ENCODE assay signal across 1 cellular context in the genomic region with DNA sequence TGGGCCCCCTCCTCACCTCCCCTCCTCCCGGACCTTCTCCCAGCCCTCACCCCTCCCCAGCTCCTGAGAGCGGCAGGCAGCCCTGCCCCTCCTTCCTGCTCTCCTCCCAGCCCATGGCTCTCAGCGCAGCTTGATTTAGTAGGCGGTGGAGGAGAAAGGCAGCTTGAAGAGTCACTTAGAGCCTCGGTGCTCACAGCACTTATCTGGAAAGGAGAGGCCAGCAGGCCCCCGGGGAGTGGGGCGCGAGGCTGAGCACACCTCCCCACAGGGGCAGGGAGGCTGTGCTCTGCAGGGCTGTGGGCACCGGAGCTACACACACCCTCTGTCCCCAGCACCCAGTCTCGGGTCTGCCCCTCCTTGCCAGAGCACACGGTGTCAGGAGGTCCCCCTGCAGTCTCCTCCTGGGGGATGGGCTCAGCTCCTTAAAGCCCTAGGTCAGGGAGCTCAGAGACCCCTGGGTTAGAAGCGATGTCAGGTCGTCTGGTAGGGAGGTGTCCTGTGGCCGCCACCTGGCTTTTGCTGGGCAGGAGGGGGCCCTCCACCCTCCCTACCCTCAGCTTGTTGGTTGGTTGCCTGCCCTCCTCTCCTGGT.
TF ChIP-seq lines count a peak whose summit lies in the region.

No MANE protein-coding gene starts in this region.

TF ChIP-seq in K562, 482 proteins besides CTCF, POLR2A, EP300 and RAD21 (continued from another document and continues in another):
- TF ChIP-seq, protein P1, sequence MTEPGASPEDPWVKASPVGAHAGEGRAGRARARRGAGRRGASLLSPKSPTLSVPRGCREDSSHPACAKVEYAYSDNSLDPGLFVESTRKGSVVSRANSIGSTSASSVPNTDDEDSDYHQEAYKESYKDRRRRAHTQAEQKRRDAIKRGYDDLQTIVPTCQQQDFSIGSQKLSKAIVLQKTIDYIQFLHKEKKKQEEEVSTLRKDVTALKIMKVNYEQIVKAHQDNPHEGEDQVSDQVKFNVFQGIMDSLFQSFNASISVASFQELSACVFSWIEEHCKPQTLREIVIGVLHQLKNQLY (CRISPR knock-in tag; conservative IDR thresholded peaks at IDR 0.05) = 0 out of 4 replicates have a peak, but pooled peaks of 1 of the 2 experiments have one; percentile 50
- no peak for TF ChIP-seq PTBP1 (IDR thresholded peaks at IDR 0.05; ENCODE audit: low read depth, low read length)
- no peak for TF ChIP-seq ZNF41 (CRISPR knock-in tag; conservative IDR thresholded peaks at IDR 0.05)
- 0 out of 4 replicates have a peak, but pooled peaks of 1 of the 2 experiments have one; percentile 8 for TF ChIP-seq TRIM24 (IDR thresholded peaks at IDR 0.05)
- TF ChIP-seq PTRF (tag; IDR thresholded peaks at IDR 0.05) = no peak
- peak; percentile 72 for TF ChIP-seq ARHGAP35 (IDR thresholded peaks at IDR 0.05; ENCODE audit: partially characterized antibody)
- TF ChIP-seq ATF1 (CRISPR knock-in tag; IDR thresholded peaks at IDR 0.05) = no peak
- peak; percentile 14; the same call in 1 of the 2 replicates for TF ChIP-seq ATF1 (tag; IDR thresholded peaks at IDR 0.05)
- no peak for TF ChIP-seq CEBPB (tag; IDR thresholded peaks at IDR 0.05)
- TF ChIP-seq NR2C1 (IDR thresholded peaks at IDR 0.05) = no peak
- TF ChIP-seq NR2C1 (tag; IDR thresholded peaks at IDR 0.05) = no peak
- no peak for TF ChIP-seq ZZZ3 (IDR thresholded peaks at IDR 0.05)
- 0 out of 2 replicates have a peak, but pooled peaks have one; percentile 26 for TF ChIP-seq RNF2 (IDR thresholded peaks at IDR 0.05)
- TF ChIP-seq ZNF347 (CRISPR knock-in tag; IDR thresholded peaks at IDR 0.05; ENCODE audit: low read depth) = no peak
- TF ChIP-seq, protein P2, sequence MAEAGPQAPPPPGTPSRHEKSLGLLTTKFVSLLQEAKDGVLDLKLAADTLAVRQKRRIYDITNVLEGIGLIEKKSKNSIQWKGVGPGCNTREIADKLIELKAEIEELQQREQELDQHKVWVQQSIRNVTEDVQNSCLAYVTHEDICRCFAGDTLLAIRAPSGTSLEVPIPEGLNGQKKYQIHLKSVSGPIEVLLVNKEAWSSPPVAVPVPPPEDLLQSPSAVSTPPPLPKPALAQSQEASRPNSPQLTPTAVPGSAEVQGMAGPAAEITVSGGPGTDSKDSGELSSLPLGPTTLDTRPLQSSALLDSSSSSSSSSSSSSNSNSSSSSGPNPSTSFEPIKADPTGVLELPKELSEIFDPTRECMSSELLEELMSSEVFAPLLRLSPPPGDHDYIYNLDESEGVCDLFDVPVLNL (CRISPR knock-in tag; IDR thresholded peaks at IDR 0.05; ENCODE audit: low read depth) = peak; percentile 48; the same call in 1 of the 2 replicates
- TF ChIP-seq MAFK (IDR thresholded peaks at IDR 0.05; ENCODE audit: low read length) = no peak
- no peak for TF ChIP-seq ELF4 (CRISPR knock-in tag; IDR thresholded peaks at IDR 0.05)
- TF ChIP-seq ATF7 (IDR thresholded peaks at IDR 0.05) = peak; percentile 2; the same call in 1 of the 2 replicates
- no peak for TF ChIP-seq ZNF57 (CRISPR knock-in tag; IDR thresholded peaks at IDR 0.05)
- TF ChIP-seq JUND (IDR thresholded peaks at IDR 0.05; ENCODE audit: borderline replicate concordance, low read depth, low read length) = peak; percentile 30; the same call in 1 of the 2 replicates
- no peak; the same call in 2 of the 3 replicates for TF ChIP-seq JUND (tag; IDR thresholded peaks at IDR 0.05; ENCODE audit: borderline replicate concordance, low read depth, low read length)
- TF ChIP-seq, protein P3, sequence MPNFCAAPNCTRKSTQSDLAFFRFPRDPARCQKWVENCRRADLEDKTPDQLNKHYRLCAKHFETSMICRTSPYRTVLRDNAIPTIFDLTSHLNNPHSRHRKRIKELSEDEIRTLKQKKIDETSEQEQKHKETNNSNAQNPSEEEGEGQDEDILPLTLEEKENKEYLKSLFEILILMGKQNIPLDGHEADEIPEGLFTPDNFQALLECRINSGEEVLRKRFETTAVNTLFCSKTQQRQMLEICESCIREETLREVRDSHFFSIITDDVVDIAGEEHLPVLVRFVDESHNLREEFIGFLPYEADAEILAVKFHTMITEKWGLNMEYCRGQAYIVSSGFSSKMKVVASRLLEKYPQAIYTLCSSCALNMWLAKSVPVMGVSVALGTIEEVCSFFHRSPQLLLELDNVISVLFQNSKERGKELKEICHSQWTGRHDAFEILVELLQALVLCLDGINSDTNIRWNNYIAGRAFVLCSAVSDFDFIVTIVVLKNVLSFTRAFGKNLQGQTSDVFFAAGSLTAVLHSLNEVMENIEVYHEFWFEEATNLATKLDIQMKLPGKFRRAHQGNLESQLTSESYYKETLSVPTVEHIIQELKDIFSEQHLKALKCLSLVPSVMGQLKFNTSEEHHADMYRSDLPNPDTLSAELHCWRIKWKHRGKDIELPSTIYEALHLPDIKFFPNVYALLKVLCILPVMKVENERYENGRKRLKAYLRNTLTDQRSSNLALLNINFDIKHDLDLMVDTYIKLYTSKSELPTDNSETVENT (CRISPR knock-in tag; IDR thresholded peaks at IDR 0.05) = 0 out of 2 replicates have a peak, but pooled peaks have one; percentile 35
- peak; percentile 83 for TF ChIP-seq DPF2 (IDR thresholded peaks at IDR 0.05)
- no peak for TF ChIP-seq POLR2H (tag; IDR thresholded peaks at IDR 0.05; ENCODE audit: low read depth)
- TF ChIP-seq ZFP36 (IDR thresholded peaks at IDR 0.05; ENCODE audit: low read depth, low read length, partially characterized antibody) = peak; percentile 26
- TF ChIP-seq ZNF165 (CRISPR knock-in tag; IDR thresholded peaks at IDR 0.05; ENCODE audit: borderline replicate concordance) = no peak
- no peak for TF ChIP-seq HLTF (IDR thresholded peaks at IDR 0.05)
- TF ChIP-seq KLF13 (tag; IDR thresholded peaks at IDR 0.05; ENCODE audit: borderline replicate concordance, low read depth) = peak; percentile 21; the same call in 1 of the 2 replicates
- no peak for TF ChIP-seq MECOM (CRISPR knock-in tag; IDR thresholded peaks at IDR 0.05)
- TF ChIP-seq SP2 (IDR thresholded peaks at IDR 0.05; ENCODE audit: extremely low read depth, low read depth, low read length, poor library complexity, severe bottlenecking) = no peak
- TF ChIP-seq NFE2 (IDR thresholded peaks at IDR 0.05; ENCODE audit: low read depth) = no peak
- TF ChIP-seq TFAM (CRISPR knock-in tag; conservative IDR thresholded peaks at IDR 0.05) = no peak
- TF ChIP-seq, protein P4, sequence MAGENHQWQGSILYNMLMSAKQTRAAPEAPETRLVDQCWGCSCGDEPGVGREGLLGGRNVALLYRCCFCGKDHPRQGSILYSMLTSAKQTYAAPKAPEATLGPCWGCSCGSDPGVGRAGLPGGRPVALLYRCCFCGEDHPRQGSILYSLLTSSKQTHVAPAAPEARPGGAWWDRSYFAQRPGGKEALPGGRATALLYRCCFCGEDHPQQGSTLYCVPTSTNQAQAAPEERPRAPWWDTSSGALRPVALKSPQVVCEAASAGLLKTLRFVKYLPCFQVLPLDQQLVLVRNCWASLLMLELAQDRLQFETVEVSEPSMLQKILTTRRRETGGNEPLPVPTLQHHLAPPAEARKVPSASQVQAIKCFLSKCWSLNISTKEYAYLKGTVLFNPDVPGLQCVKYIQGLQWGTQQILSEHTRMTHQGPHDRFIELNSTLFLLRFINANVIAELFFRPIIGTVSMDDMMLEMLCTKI (IDR thresholded peaks at IDR 0.05; ENCODE audit: partially characterized antibody) = no peak
- TF ChIP-seq, protein P5, sequence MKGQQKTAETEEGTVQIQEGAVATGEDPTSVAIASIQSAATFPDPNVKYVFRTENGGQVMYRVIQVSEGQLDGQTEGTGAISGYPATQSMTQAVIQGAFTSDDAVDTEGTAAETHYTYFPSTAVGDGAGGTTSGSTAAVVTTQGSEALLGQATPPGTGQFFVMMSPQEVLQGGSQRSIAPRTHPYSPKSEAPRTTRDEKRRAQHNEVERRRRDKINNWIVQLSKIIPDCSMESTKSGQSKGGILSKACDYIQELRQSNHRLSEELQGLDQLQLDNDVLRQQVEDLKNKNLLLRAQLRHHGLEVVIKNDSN (CRISPR knock-in tag; IDR thresholded peaks at IDR 0.05) = 0 out of 2 replicates have a peak, but pooled peaks have one; percentile 20
- TF ChIP-seq ZNF584 (CRISPR knock-in tag; IDR thresholded peaks at IDR 0.05; ENCODE audit: low read depth) = no peak
- TF ChIP-seq SMARCC2 (IDR thresholded peaks at IDR 0.05; ENCODE audit: low read depth) = no peak
- no peak for TF ChIP-seq STAT5A (IDR thresholded peaks at IDR 0.05; ENCODE audit: borderline replicate concordance, low read length)
- TF ChIP-seq, protein P6, sequence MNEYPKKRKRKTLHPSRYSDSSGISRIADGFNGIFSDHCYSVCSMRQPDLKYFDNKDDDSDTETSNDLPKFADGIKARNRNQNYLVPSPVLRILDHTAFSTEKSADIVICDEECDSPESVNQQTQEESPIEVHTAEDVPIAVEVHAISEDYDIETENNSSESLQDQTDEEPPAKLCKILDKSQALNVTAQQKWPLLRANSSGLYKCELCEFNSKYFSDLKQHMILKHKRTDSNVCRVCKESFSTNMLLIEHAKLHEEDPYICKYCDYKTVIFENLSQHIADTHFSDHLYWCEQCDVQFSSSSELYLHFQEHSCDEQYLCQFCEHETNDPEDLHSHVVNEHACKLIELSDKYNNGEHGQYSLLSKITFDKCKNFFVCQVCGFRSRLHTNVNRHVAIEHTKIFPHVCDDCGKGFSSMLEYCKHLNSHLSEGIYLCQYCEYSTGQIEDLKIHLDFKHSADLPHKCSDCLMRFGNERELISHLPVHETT (CRISPR knock-in tag; conservative IDR thresholded peaks at IDR 0.05 in 1 of 2, IDR thresholded peaks at IDR 0.05 in 1 of 2) = no peak
- TF ChIP-seq ZNF444 (CRISPR knock-in tag; IDR thresholded peaks at IDR 0.05) = no peak
- TF ChIP-seq, protein P7, sequence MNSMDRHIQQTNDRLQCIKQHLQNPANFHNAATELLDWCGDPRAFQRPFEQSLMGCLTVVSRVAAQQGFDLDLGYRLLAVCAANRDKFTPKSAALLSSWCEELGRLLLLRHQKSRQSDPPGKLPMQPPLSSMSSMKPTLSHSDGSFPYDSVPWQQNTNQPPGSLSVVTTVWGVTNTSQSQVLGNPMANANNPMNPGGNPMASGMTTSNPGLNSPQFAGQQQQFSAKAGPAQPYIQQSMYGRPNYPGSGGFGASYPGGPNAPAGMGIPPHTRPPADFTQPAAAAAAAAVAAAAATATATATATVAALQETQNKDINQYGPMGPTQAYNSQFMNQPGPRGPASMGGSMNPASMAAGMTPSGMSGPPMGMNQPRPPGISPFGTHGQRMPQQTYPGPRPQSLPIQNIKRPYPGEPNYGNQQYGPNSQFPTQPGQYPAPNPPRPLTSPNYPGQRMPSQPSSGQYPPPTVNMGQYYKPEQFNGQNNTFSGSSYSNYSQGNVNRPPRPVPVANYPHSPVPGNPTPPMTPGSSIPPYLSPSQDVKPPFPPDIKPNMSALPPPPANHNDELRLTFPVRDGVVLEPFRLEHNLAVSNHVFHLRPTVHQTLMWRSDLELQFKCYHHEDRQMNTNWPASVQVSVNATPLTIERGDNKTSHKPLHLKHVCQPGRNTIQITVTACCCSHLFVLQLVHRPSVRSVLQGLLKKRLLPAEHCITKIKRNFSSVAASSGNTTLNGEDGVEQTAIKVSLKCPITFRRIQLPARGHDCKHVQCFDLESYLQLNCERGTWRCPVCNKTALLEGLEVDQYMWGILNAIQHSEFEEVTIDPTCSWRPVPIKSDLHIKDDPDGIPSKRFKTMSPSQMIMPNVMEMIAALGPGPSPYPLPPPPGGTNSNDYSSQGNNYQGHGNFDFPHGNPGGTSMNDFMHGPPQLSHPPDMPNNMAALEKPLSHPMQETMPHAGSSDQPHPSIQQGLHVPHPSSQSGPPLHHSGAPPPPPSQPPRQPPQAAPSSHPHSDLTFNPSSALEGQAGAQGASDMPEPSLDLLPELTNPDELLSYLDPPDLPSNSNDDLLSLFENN (IDR thresholded peaks at IDR 0.05; ENCODE audit: low read depth in 2 of 2, low read length in 2 of 2) = no peak
- TF ChIP-seq STAG1 (CRISPR knock-in tag; IDR thresholded peaks at IDR 0.05; ENCODE audit: borderline replicate concordance) = peak; percentile 21; the same call in 1 of the 2 replicates
- TF ChIP-seq NONO (IDR thresholded peaks at IDR 0.05; ENCODE audit: low read depth in 2 of 2, low read length in 1 of 2) = no peak
- TF ChIP-seq HOXB6 (CRISPR knock-in tag; IDR thresholded peaks at IDR 0.05; ENCODE audit: borderline replicate concordance) = no peak
- TF ChIP-seq SMC3 (conservative IDR thresholded peaks at IDR 0.05; ENCODE audit: insufficient read depth, low read depth, low read length) = no peak
- no peak for TF ChIP-seq ZNF354B (CRISPR knock-in tag; IDR thresholded peaks at IDR 0.05)
- no peak for TF ChIP-seq KAT8 (IDR thresholded peaks at IDR 0.05; ENCODE audit: low read depth)
- no peak for TF ChIP-seq BRF1 (IDR thresholded peaks at IDR 0.05; ENCODE audit: borderline replicate concordance, extremely low read depth, insufficient read length)
- TF ChIP-seq, protein P8, sequence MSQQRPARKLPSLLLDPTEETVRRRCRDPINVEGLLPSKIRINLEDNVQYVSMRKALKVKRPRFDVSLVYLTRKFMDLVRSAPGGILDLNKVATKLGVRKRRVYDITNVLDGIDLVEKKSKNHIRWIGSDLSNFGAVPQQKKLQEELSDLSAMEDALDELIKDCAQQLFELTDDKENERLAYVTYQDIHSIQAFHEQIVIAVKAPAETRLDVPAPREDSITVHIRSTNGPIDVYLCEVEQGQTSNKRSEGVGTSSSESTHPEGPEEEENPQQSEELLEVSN (IDR thresholded peaks at IDR 0.05; ENCODE audit: borderline replicate concordance in 1 of 2, extremely low read depth in 1 of 2, insufficient read depth in 1 of 2, insufficient read length in 1 of 2, low read depth in 1 of 2, low read length in 1 of 2, poor library complexity in 1 of 2, severe bottlenecking in 1 of 2) = peak; percentile 53 to 56
- no peak for TF ChIP-seq KHSRP (IDR thresholded peaks at IDR 0.05)
- no peak for TF ChIP-seq DACH1 (IDR thresholded peaks at IDR 0.05; ENCODE audit: partially characterized antibody)
- peak; percentile 79 for TF ChIP-seq MTA3 (IDR thresholded peaks at IDR 0.05; ENCODE audit: borderline replicate concordance)
- TF ChIP-seq, protein P9, sequence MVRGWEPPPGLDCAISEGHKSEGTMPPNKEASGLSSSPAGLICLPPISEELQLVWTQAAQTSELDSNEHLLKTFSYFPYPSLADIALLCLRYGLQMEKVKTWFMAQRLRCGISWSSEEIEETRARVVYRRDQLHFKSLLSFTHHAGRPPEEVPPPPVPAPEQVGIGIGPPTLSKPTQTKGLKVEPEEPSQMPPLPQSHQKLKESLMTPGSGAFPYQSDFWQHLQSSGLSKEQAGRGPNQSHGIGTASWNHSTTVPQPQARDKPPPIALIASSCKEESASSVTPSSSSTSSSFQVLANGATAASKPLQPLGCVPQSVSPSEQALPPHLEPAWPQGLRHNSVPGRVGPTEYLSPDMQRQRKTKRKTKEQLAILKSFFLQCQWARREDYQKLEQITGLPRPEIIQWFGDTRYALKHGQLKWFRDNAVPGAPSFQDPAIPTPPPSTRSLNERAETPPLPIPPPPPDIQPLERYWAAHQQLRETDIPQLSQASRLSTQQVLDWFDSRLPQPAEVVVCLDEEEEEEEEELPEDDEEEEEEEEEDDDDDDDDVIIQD (CRISPR knock-in tag; IDR thresholded peaks at IDR 0.05) = no peak; the same call in 1 of the 2 replicates
- TF ChIP-seq JUN (IDR thresholded peaks at IDR 0.05; ENCODE audit: borderline replicate concordance, low read depth, low read length) = no peak
- peak; percentile 63; the same call in 1 of the 2 replicates for TF ChIP-seq JUN (CRISPR knock-in tag; IDR thresholded peaks at IDR 0.05; ENCODE audit: borderline replicate concordance)
- TF ChIP-seq CHD2 (IDR thresholded peaks at IDR 0.05; ENCODE audit: low read depth, low read length) = 0 out of 2 replicates have a peak, but pooled peaks have one; percentile 11
